Comparison of ENCODE assay signal across 11 cellular contexts in the genomic region with DNA sequence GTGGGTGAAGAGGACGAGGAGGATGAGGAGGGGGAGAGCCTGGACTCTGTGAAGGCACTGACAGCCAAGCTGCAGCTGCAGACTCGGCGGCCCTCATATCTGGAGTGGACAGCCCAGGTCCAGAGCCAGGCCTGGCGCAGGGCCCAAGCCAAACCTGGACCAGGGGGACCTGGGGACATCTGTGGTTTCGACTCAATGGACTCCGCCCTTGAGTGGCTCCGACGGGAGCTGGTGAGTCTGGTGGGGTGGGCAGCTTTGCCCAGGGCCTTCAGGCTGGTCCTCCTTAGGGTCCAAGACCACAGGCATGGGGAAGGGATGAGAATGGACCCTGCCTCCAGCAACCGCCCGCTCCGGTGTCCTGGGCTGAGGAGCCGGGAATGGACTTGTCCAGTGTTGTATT. TPM values are rescaled to one million over a fixed set of nuclear protein-coding genes. Genes with fewer than 3 reads are reported as not detected.
DNase-seq lines count a peak whose midpoint lies in the region; TF ChIP-seq lines count a peak whose summit lies in the region.
"Had no signal": no experiment of that assay in that cellular context is flagged by ENCODE, and none has a peak within 500 bp of the region (broad histone marks: within the 10 kb centered on the region; RNA-seq: fewer than 3 reads in every experiment).

No MANE protein-coding gene starts in this region.

- peaks cover 35% of the 10 kb centered on the region for H3K4me1 Mint-ChIP-seq in osteocyte (ENCODE audit: unreplicated experiment)

- no peak for TF ChIP-seq EP300 in esophagus muscularis mucosa (IDR thresholded peaks at IDR 0.05)

- DNase-seq in AG20443 (ENCODE audit: low spot score): peak; percentile 10
- no peak for DNase-seq in NT2/D1 (ENCODE audit: low read depth, low spot score)
- no peak for DNase-seq in esophagus muscularis mucosa (ENCODE audit: extremely low spot score)
- DNase-seq in osteocyte (ENCODE audit: extremely low spot score, unreplicated experiment): no peak
- no peak for DNase-seq in GM19238 (ENCODE audit: insufficient read length, low spot score)
- DNase-seq in Ammon's horn (ENCODE audit: low spot score): no peak
- no peak for DNase-seq in superior temporal gyrus (ENCODE audit: extremely low spot score)
- DNase-seq in NCI-H2107 (lab: John Stamatoyannopoulos, UW): no peak
- DNase-seq: GOT3 had no signal

- H3K4me1 ChIP-seq in NT2/D1 (ENCODE audit: insufficient read depth, insufficient read length): peaks cover 40% of the 10 kb centered on the region
- H3K4me1 ChIP-seq in esophagus muscularis mucosa: peaks cover 49 to 66% (median 65%) of the 10 kb centered on the region in 4 donors

- H3K27me3 ChIP-seq in NT2/D1 (ENCODE audit: insufficient read depth, insufficient read length) (no peaks in the 10 kb centered on the region), esophagus muscularis mucosa (no peaks in the 10 kb centered on the region)

- no peaks in the 10 kb centered on the region for H3K27me3 Mint-ChIP-seq in osteocyte (ENCODE audit: unreplicated experiment)

- intact Hi-C loops in esophagus muscularis mucosa (cut with DNase I): no loop called here

- H3K36me3 Mint-ChIP-seq in osteocyte (ENCODE audit: unreplicated experiment): no peaks in the 10 kb centered on the region

- peak overlapping the region; percentile 38 for H3K9ac ChIP-seq in NT2/D1 (ENCODE audit: insufficient read length, low read depth)

- no peak for TF ChIP-seq POLR2A in esophagus muscularis mucosa (IDR thresholded peaks at IDR 0.05; ENCODE audit: low read depth)

- TF ChIP-seq CTCF in esophagus muscularis mucosa (IDR thresholded peaks at IDR 0.05) (no peak), osteocyte (IDR thresholded peaks at IDR 0.05) (no peak)

- no peak overlapping the region for H3K4me3 Mint-ChIP-seq in osteocyte (ENCODE audit: unreplicated experiment)

- no peaks in the 10 kb centered on the region for H3K9me3 ChIP-seq in NT2/D1 (ENCODE audit: insufficient read depth, low read length)
- no peaks in the 10 kb centered on the region for H3K9me3 ChIP-seq in esophagus muscularis mucosa

- no peak overlapping the region for H3K4me3 ChIP-seq in NT2/D1 (ENCODE audit: insufficient read length, low read depth)
- peak overlapping the region in 1 of 4 donors; percentile 29 for H3K4me3 ChIP-seq in esophagus muscularis mucosa

- WGBS in esophagus muscularis mucosa: 67% methylated on average over 9 of the region's 12 CpGs

- H3K27ac Mint-ChIP-seq in osteocyte (ENCODE audit: unreplicated experiment): peak overlapping the region; percentile 68

- peak overlapping the region; percentile 48 to 73 (median 62) for H3K27ac ChIP-seq in esophagus muscularis mucosa (replicated peaks in 1 of 4)

- H3K36me3 ChIP-seq in NT2/D1 (ENCODE audit: insufficient read depth, insufficient read length, low read length) (no peaks in the 10 kb centered on the region), esophagus muscularis mucosa (no peaks in the 10 kb centered on the region)

- no peaks in the 10 kb centered on the region for H3K9me3 Mint-ChIP-seq in osteocyte (ENCODE audit: unreplicated experiment)
- H3K9me3 Mint-ChIP-seq: nephron progenitor cell had no signal

RNA-seq across cellular contexts. Expression of a gene that starts 0.4 kb away (rescaled TPM):
- 1 to 10 TPM in 3 of 4 donors, under 1 TPM in 1; 0.83 to 6.7 (median 4.7) TPM for total RNA-seq in esophagus muscularis mucosa
- total RNA-seq in osteocyte: 2.7 and 2.8 TPM in 2 replicates
- total RNA-seq: RPMI7951 had no signal

RNA-seq across cellular contexts. Expression of a gene that starts 3.6 kb away (rescaled TPM):
- total RNA-seq in esophagus muscularis mucosa (1 to 10 TPM in 2 of 4 donors, under 1 TPM in 2; 0.42 to 2.8 (median 1.1) TPM), osteocyte (not detected in 2 replicates)
- total RNA-seq: RPMI7951 had no signal

RNA-seq across cellular contexts. Expression of a gene that starts 25.2 kb away (rescaled TPM):
- total RNA-seq in esophagus muscularis mucosa (100 to 1,000 TPM; 141 to 214 (median 167) TPM), osteocyte (159 and 163 TPM in 2 replicates)

RNA-seq across cellular contexts. Expression of a gene that starts 25.3 kb away (rescaled TPM):
- 1 to 10 TPM; 6.6 to 10.0 (median 8.2) TPM for total RNA-seq in esophagus muscularis mucosa
- 27.9 and 30.7 TPM in 2 replicates for total RNA-seq in osteocyte

RNA-seq across cellular contexts. Expression of a gene that starts 38.6 kb away (rescaled TPM):
- total RNA-seq in esophagus muscularis mucosa: not detected
- total RNA-seq in osteocyte: not detected in 2 replicates
- total RNA-seq: RPMI7951 had no signal
